Comparison of ENCODE assay signal across 7 cellular contexts in the genomic region with DNA sequence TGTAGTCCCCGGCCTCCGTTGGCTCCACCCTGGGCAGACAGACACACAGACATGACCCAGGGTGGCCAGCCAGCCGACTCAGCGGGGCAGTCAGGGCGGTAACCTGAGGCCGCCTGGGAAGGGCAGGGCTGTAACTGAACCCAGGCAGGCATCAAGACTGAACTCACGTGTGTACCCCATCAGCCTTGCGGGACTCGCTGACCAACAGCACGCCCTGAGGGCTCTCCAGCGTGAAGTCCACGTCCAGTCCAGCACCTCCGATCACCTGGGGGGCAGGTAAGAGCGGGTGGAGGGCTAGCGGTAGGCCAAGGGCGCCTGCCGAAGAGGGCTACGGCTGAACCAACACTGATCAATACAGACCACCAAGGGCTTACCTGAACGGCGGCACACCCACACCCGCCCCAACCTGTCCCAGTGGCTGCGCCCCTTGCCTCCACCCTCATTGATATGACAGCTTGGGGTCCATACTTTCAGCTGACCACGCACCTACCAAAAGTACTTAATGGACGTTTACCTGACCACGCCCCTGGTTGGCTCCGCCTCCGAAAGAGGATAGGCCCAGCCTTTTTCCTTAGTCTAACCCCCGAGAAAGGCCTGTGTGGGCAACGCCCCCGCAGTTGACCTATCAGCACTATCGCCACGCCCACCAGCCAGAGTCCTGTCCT. TPM values are rescaled to one million over a fixed set of nuclear protein-coding genes. Genes with fewer than 3 reads are reported as not detected.
DNase-seq lines count a peak whose midpoint lies in the region; ATAC-seq and TF ChIP-seq lines count a peak whose summit lies in the region.

No MANE protein-coding gene starts in this region.

- peak overlapping the region; percentile 74 for H3K4me2 ChIP-seq in GM23248 (ENCODE audit: unreplicated experiment)

- TF ChIP-seq EP300 in ovary (IDR thresholded peaks at IDR 0.05) = no peak

- H3K4me1 ChIP-seq in GM23248 (ENCODE audit: insufficient read depth) (0 out of 2 replicates have a peak, but pooled peaks cover 6% of the 10 kb centered on the region), ovary (ENCODE audit: insufficient read depth) (peaks cover 4% of the 10 kb centered on the region)

- in situ Hi-C loops in GM23248 (cut with MboI) = no loop called here

- H3K27me3 ChIP-seq in GM23248 (replicated peaks; ENCODE audit: insufficient read depth) (no peaks in the 10 kb centered on the region), ovary (no peaks in the 10 kb centered on the region)

- no peaks in the 10 kb centered on the region for H4K20me1 ChIP-seq in GM23248 (ENCODE audit: insufficient read depth)

- WGBS in GM23248 (ENCODE audit: low coverage in 1 of 2, low lambda C conversion rate in 2 of 2, missing lambda C conversion rate in 2 of 2), 2 experiments = 33 to 34% methylated on average over 32 of the region's 32 CpGs
- 46 to 58% (median 55%) methylated on average over 32 of the region's 32 CpGs for WGBS in ovary, 3 donors

- no peaks in the 10 kb centered on the region for H3K36me3 ChIP-seq in GM23248 (ENCODE audit: low read depth)
- H3K36me3 ChIP-seq in SK-N-MC (ENCODE audit: insufficient read depth, low read length) = peaks cover 4% of the 10 kb centered on the region; the same call in 1 of the 2 replicates
- H3K36me3 ChIP-seq in ovary = no peaks in the 10 kb centered on the region

- H3K4me3 ChIP-seq in GM23248 (peak overlapping the region; percentile 81), SK-N-MC (peak overlapping the region; percentile 94), fibroblast of mammary gland (ENCODE audit: control insufficient read depth, low read depth, low read length) (peak overlapping the region; percentile 39), ovary (peak overlapping the region; percentile 68)

- TF ChIP-seq POLR2A in ovary (IDR thresholded peaks at IDR 0.05) = peak; percentile 15

- TF ChIP-seq CTCF in fibroblast of mammary gland (conservative IDR thresholded peaks at IDR 0.05; ENCODE audit: control insufficient read depth, insufficient read depth, low read depth, low read length) (no peak), ovary (IDR thresholded peaks at IDR 0.05) (no peak)

- H2AFZ ChIP-seq in GM23248 = peak overlapping the region; percentile 28; the same call in 1 of the 2 replicates

- peaks cover 7% of the 10 kb centered on the region; the same call in 1 of the 2 replicates for H3F3A ChIP-seq in GM23248 (ENCODE audit: insufficient read depth)

- ATAC-seq in HG03039 (IDR thresholded peaks at IDR 0.05; ENCODE audit: unreplicated experiment) (no peak), HG02642 (IDR thresholded peaks at IDR 0.05; ENCODE audit: poor library complexity, unreplicated experiment) (no peak)

- H3K9me2 ChIP-seq in GM23248 (ENCODE audit: insufficient read depth) = no peaks in the 10 kb centered on the region

- H3K9ac ChIP-seq in GM23248 = peak overlapping the region; percentile 44; the same call in 1 of the 2 replicates
- H3K9ac ChIP-seq in SK-N-MC (ENCODE audit: insufficient read length) = no peak overlapping the region

- no peaks in the 10 kb centered on the region for H3K79me2 ChIP-seq in GM23248 (ENCODE audit: insufficient read depth)

- H3K9me3 ChIP-seq in GM23248 (ENCODE audit: low read depth) (no peaks in the 10 kb centered on the region), SK-N-MC (ENCODE audit: low read depth, low read length) (no peaks in the 10 kb centered on the region), ovary (no peaks in the 10 kb centered on the region)

- intact Hi-C loops in ovary (cut with DNase I) = no loop called here

- DNase-seq in GM23248 = peak; percentile 31
- DNase-seq in SK-N-MC (ENCODE audit: low read depth, low spot score) = no peak
- no peak for DNase-seq in fibroblast of mammary gland (ENCODE audit: low read depth)
- DNase-seq in ovary = peak in 1 of 5 donors; percentile 100
- no peak for DNase-seq in NCI-H446 treated with DMSO at 0.1 percent for 48 hours (lab: John Stamatoyannopoulos, UW)

- peak overlapping the region; percentile 11; the same call in 1 of the 2 replicates for H3K27ac ChIP-seq in GM23248
- no peak overlapping the region for H3K27ac ChIP-seq in SK-N-MC
- H3K27ac ChIP-seq in ovary = peak overlapping the region; percentile 56 to 98

RNA-seq across cellular contexts. Expression of a gene that starts 0.8 kb away (rescaled TPM):
- 58.7 and 66.4 TPM in 2 replicates for total RNA-seq in GM23248 (2014; rRNA removed; shearing (Covaris generic))
- polyA plus RNA-seq in GM23248 (2016; fragmentation: Nextera tagmentation; extraction: Ambion mirVana) (66.7 and 68.2 TPM in 2 replicates), ovary (10 to 100 TPM in 1 of 2 donors, 1 to 10 TPM in 1; 9.3 to 49.6 TPM)
- total RNA-seq in ovary = 10 to 100 TPM; 24.5 to 53.8 (median 29.1) TPM

RNA-seq across cellular contexts. Expression of a gene that starts 13.0 kb away (rescaled TPM):
- total RNA-seq in GM23248 (2014; rRNA removed; shearing (Covaris generic)) = 0.22 TPM in 1 of 2 replicates, not detected in the other
- 0.20 and 0.42 TPM in 2 replicates for polyA plus RNA-seq in GM23248 (2016; fragmentation: Nextera tagmentation; extraction: Ambion mirVana)
- 1 to 10 TPM in 4 of 7 donors, under 1 TPM in 3; 0.52 to 4.1 (median 1.3) TPM for total RNA-seq in ovary
- 1 to 10 TPM in 1 of 2 donors, under 1 TPM in 1; 0.65 to 1.0 TPM for polyA plus RNA-seq in ovary

RNA-seq across cellular contexts. Expression of a gene that starts 36.1 kb away (rescaled TPM):
- total RNA-seq in GM23248 (2014; rRNA removed; shearing (Covaris generic)) = 41.9 and 42.4 TPM in 2 replicates
- polyA plus RNA-seq in GM23248 (2016; fragmentation: Nextera tagmentation; extraction: Ambion mirVana) (5.3 TPM in 2 replicates), ovary (10 to 100 TPM; 14.7 to 26.6 TPM)
- 10 to 100 TPM; 10.1 to 42.1 (median 39.8) TPM for total RNA-seq in ovary

Comparison
In these comparisons a context has a peak if more than half of its experiments do, and no peak if none do; other contexts are left out.
1. H3K4me3 ChIP-seq: peak in every context shown above with its lines; median percentile 94 in SK-N-MC; 81 in GM23248; 68 in ovary; 39 in fibroblast of mammary gland.